Comparison of ENCODE assay signal across 10 cellular contexts in genomic region chr11:67024410-67024809, GRCh38. TPM values are rescaled to one million over a fixed set of nuclear protein-coding genes. Genes with fewer than 3 reads are reported as not detected.
DNase-seq lines count a peak whose midpoint lies in the region; ATAC-seq and TF ChIP-seq lines count a peak whose summit lies in the region.
"Had no signal": no experiment of that assay in that cellular context is flagged by ENCODE, and none has a peak within 500 bp of the region (broad histone marks: within the 10 kb centered on the region; RNA-seq: fewer than 3 reads in every experiment).

No MANE protein-coding gene starts in this region.

- H3K36me3 Mint-ChIP-seq in CD8-positive, alpha-beta memory T cell: no peaks in the 10 kb centered on the region
- peaks cover 1 to 2% of the 10 kb centered on the region in 2 donors for H3K36me3 Mint-ChIP-seq in activated T-cell treated with anti-CD3 and anti-CD28 coated beads, Interleukin-2, amount 50 U/mL, for 72 hours (ENCODE audit: insufficient read depth in 2 of 2)
- no peaks in the 10 kb centered on the region for H3K36me3 Mint-ChIP-seq in nephron progenitor cell (ENCODE audit: low read depth)

- CTCF ChIA-PET in CD8-positive, alpha-beta memory T cell (lab: Charles Lee): no interaction called here

- H3K9me3 Mint-ChIP-seq in CD8-positive, alpha-beta memory T cell: no peaks in the 10 kb centered on the region
- H3K9me3 Mint-ChIP-seq in activated T-cell treated with anti-CD3 and anti-CD28 coated beads, Interleukin-2, amount 50 U/mL, for 72 hours: no peaks in the 10 kb centered on the region
- H3K9me3 Mint-ChIP-seq in nephron progenitor cell: no peaks in the 10 kb centered on the region

- H3K27ac ChIP-seq in CD8-positive, alpha-beta memory T cell (ENCODE audit: low read depth, low read length): no peak overlapping the region
- no peak overlapping the region for H3K27ac ChIP-seq in colonic mucosa
- H3K27ac ChIP-seq: brain microvascular endothelial cell had no signal

- peak overlapping the region in 3 of 8 donors; percentile 28 to 47 (median 43) for H3K27ac Mint-ChIP-seq in CD8-positive, alpha-beta memory T cell
- H3K27ac Mint-ChIP-seq in activated T-cell treated with anti-CD3 and anti-CD28 coated beads, Interleukin-2, amount 50 U/mL, for 72 hours: no peak overlapping the region
- no peak overlapping the region for H3K27ac Mint-ChIP-seq in nephron progenitor cell

- peaks cover 27 to 37% (median 30%) of the 10 kb centered on the region in 3 donors for H3K4me1 Mint-ChIP-seq in CD8-positive, alpha-beta memory T cell
- peaks cover 42% of the 10 kb centered on the region for H3K4me1 Mint-ChIP-seq in activated T-cell treated with anti-CD3 and anti-CD28 coated beads, Interleukin-2, amount 50 U/mL, for 72 hours (ENCODE audit: low read depth)
- H3K4me1 Mint-ChIP-seq in nephron progenitor cell: peaks cover 5% of the 10 kb centered on the region

- no peaks in the 10 kb centered on the region for H3K9me3 ChIP-seq in CD8-positive, alpha-beta memory T cell (ENCODE audit: low read length)
- H3K9me3 ChIP-seq in colonic mucosa: no peaks in the 10 kb centered on the region

- no peak overlapping the region for H3K9ac ChIP-seq in colonic mucosa (ENCODE audit: low read depth in 2 of 2, low read length in 2 of 2)

- intact Hi-C loops in colonic mucosa (cut with DNase I): no loop called here

- peak; percentile 68 to 77 for ATAC-seq in activated T-cell treated with anti-CD3 and anti-CD28 coated beads, Interleukin-2, amount 50 U/mL, for 72 hours (replicated peaks in 1 of 2)

- peaks cover 18% of the 10 kb centered on the region for H3K27me3 ChIP-seq in CD8-positive, alpha-beta memory T cell (ENCODE audit: insufficient read depth, low read length, poor library complexity, severe bottlenecking)
- H3K27me3 ChIP-seq in colonic mucosa: peaks cover 22% of the 10 kb centered on the region
- H3K27me3 ChIP-seq: brain microvascular endothelial cell had no signal

- H3K4me1 ChIP-seq in CD8-positive, alpha-beta memory T cell (ENCODE audit: insufficient read depth, low read length): peaks cover 31% of the 10 kb centered on the region
- peaks cover 6% of the 10 kb centered on the region for H3K4me1 ChIP-seq in colonic mucosa

- peak overlapping the region; percentile 11 for H3K4me3 ChIP-seq in CD8-positive, alpha-beta memory T cell (ENCODE audit: low read length)
- no peak overlapping the region for H3K4me3 ChIP-seq in colonic mucosa

- H3K36me3 ChIP-seq in CD8-positive, alpha-beta memory T cell (ENCODE audit: insufficient read depth, low read length): no peaks in the 10 kb centered on the region
- H3K36me3 ChIP-seq in colonic mucosa: no peaks in the 10 kb centered on the region
- H3K36me3 ChIP-seq: brain microvascular endothelial cell had no signal

- POLR2A ChIA-PET in CD8-positive, alpha-beta memory T cell (lab: Charles Lee): no interaction called here

- no peak for TF ChIP-seq CTCF in nephron progenitor cell (IDR thresholded peaks at IDR 0.05)
- TF ChIP-seq CTCF in colonic mucosa (IDR thresholded peaks at IDR 0.05): no peak

- peak in 4 of 5 donors; percentile 45 to 64 (median 60) for DNase-seq in CD8-positive, alpha-beta memory T cell
- DNase-seq in RPMI8226 (peak; percentile 41), nephron progenitor cell (no peak), colonic mucosa (no peak), SK-N-DZ (ENCODE audit: low spot score) (no peak), LoVo (ENCODE audit: low spot score) (no peak), inferior parietal cortex (ENCODE audit: extremely low spot score) (no peak)
- peak; percentile 65 to 67 for DNase-seq in activated T-cell treated with anti-CD3 and anti-CD28 coated beads, Interleukin-2, amount 50 U/mL, for 72 hours
- DNase-seq: brain microvascular endothelial cell, NCI-H2107 had no signal

- H3K4me3 Mint-ChIP-seq in CD8-positive, alpha-beta memory T cell: peak overlapping the region; percentile 47 to 81 (median 77)
- peak overlapping the region; percentile 76 to 89 for H3K4me3 Mint-ChIP-seq in activated T-cell treated with anti-CD3 and anti-CD28 coated beads, Interleukin-2, amount 50 U/mL, for 72 hours
- peak overlapping the region; percentile 56 for H3K4me3 Mint-ChIP-seq in nephron progenitor cell

- peaks cover 29 to 35% of the 10 kb centered on the region in 2 donors for H3K27me3 Mint-ChIP-seq in CD8-positive, alpha-beta memory T cell
- peaks cover 56% of the 10 kb centered on the region for H3K27me3 Mint-ChIP-seq in activated T-cell treated with anti-CD3 and anti-CD28 coated beads, Interleukin-2, amount 50 U/mL, for 72 hours (ENCODE audit: low read depth)
- peaks cover 82% of the 10 kb centered on the region for H3K27me3 Mint-ChIP-seq in nephron progenitor cell (ENCODE audit: low read depth, poor library complexity)

RNA-seq across cellular contexts. Expression of gene SYT12, which starts 1.5 kb away (rescaled TPM):
- not detected for total RNA-seq in CD8-positive, alpha-beta memory T cell
- polyA plus RNA-seq in CD8-positive, alpha-beta memory T cell: not detected
- not detected for total RNA-seq in activated T-cell treated with anti-CD3 and anti-CD28 coated beads, Interleukin-2, amount 50 U/mL, for 72 hours
- total RNA-seq in colonic mucosa: 1 to 10 TPM in 1 of 2 donors, under 1 TPM in 1; 0.29 to 3.4 TPM
- 0.24 TPM in 1 of 2 replicates, not detected in the other for polyA plus RNA-seq in SK-N-DZ (2014; cell fraction: cytosol; rRNA removed)
- polyA plus RNA-seq in SK-N-DZ (2014; cell fraction: nucleus; rRNA removed): 0.06 and 0.07 TPM in 2 replicates

RNA-seq across cellular contexts. Expression of gene RHOD, which starts 32.2 kb away (rescaled TPM):
- total RNA-seq in CD8-positive, alpha-beta memory T cell: 1 to 10 TPM; 1.7 to 1.9 TPM
- polyA plus RNA-seq in CD8-positive, alpha-beta memory T cell: 1.1 TPM
- total RNA-seq in activated T-cell treated with anti-CD3 and anti-CD28 coated beads, Interleukin-2, amount 50 U/mL, for 72 hours: 1 to 10 TPM; 2.6 to 3.4 TPM
- total RNA-seq in colonic mucosa: 10 to 100 TPM in 1 of 2 donors, 1 to 10 TPM in 1; 8.5 to 11.2 TPM
- not detected in 2 replicates for polyA plus RNA-seq in SK-N-DZ (2014; cell fraction: cytosol; rRNA removed)
- polyA plus RNA-seq in SK-N-DZ (2014; cell fraction: nucleus; rRNA removed): not detected in 2 replicates

RNA-seq across cellular contexts. Expression of gene C11orf86, which starts 49.3 kb away (rescaled TPM):
- not detected for total RNA-seq in CD8-positive, alpha-beta memory T cell
- polyA plus RNA-seq in CD8-positive, alpha-beta memory T cell: not detected
- total RNA-seq in activated T-cell treated with anti-CD3 and anti-CD28 coated beads, Interleukin-2, amount 50 U/mL, for 72 hours: not detected
- total RNA-seq in colonic mucosa: 10 to 100 TPM; 23.0 to 31.6 TPM
- polyA plus RNA-seq in SK-N-DZ (2014; cell fraction: cytosol; rRNA removed): 0.57 TPM in 1 of 2 replicates, not detected in the other
- not detected in 2 replicates for polyA plus RNA-seq in SK-N-DZ (2014; cell fraction: nucleus; rRNA removed)

Comparison
In these comparisons a context has a peak if more than half of its experiments do, and no peak if none do; other contexts are left out.
1. DNase-seq: peak in CD8-positive, alpha-beta memory T cell (4 of 5), RPMI8226 (single experiment) and activated T-cell treated with anti-CD3 and anti-CD28 coated beads, Interleukin-2, amount 50 U/mL, for 72 hours (2 of 2); none in nephron progenitor cell (single experiment), colonic mucosa (single experiment), SK-N-DZ (single experiment), LoVo (single experiment) and inferior parietal cortex (single experiment).
2. RNA of gene C11orf86, which starts 49.3 kb away (total RNA-seq): 23.0 to 31.6 TPM in colonic mucosa; not detected in CD8-positive, alpha-beta memory T cell and not detected in activated T-cell treated with anti-CD3 and anti-CD28 coated beads, Interleukin-2, amount 50 U/mL, for 72 hours; every median in the first group is over 10 times any median in the second.
3. Peak in every context shown above with its lines, with median percentiles within 50 percentile points of each other: H3K4me3 Mint-ChIP-seq.